Comparison of ENCODE assay signal across 18 cellular contexts in the genomic region with DNA sequence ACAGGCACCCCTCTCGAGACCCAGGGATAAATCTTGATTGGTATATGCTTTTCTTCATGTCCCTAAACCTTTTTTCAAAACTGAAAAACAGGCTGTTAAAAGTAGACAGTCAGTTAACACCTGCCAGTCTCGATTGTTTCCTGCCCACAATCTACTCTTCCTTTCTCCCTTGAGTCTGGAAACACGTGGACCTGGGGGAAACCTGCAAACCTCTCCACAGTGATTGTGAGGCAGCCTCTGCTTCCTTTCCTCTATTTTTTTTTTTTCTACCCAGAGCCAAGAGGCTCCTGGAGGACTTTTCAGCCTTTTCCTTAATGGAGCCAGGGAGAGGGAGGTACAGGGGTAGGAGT.
A peak's percentile ranks its signal among the peaks of the same experiment; 100 is the strongest.
DNase-seq lines count a peak whose midpoint lies in the region; ATAC-seq and TF ChIP-seq lines count a peak whose summit lies in the region.
"Had no signal": no experiment of that assay in that cellular context is flagged by ENCODE, and none has a peak within 500 bp of the region (broad histone marks: within the 10 kb centered on the region; RNA-seq: fewer than 3 reads in every experiment).

No MANE protein-coding gene starts in this region.

- H3K4me3 ChIP-seq in MM.1S (ENCODE audit: low read length): peak overlapping the region; percentile 53
- H3K4me3 ChIP-seq: breast epithelium, gastrocnemius medialis, left lung had no signal

- H3K36me3 ChIP-seq in MM.1S (replicated peaks; ENCODE audit: insufficient read depth, low read length): no peaks in the 10 kb centered on the region
- H3K36me3 ChIP-seq: breast epithelium, gastrocnemius medialis, left lung had no signal

- peaks cover 14% of the 10 kb centered on the region for H3F3A ChIP-seq in MM.1S (ENCODE audit: insufficient read depth, low read length)

- peak overlapping the region; percentile 74; the same call in 1 of the 2 replicates for H2AFZ ChIP-seq in MM.1S (ENCODE audit: low read length)

- in situ Hi-C loops in GM13977 (cut with MboI; ENCODE audit: low pct_unique_long_range_greater_than_20kb, low sequenced_read_pairs, unreplicated experiment): no loop called here

- DNase-seq in GM13977 (ENCODE audit: low spot score) (peak; percentile 29), MM.1S (peak; percentile 56), NCI-H1436 (lab: John Stamatoyannopoulos, UW) (no peak), HK-2 (ENCODE audit: unreplicated experiment) (no peak)
- DNase-seq: activated B cell treated with CpG ODN at 0.5 μM for 24 hours; activated naive CD8-positive, alpha-beta T cell treated with anti-CD3 and anti-CD28 coated beads, Interleukin-2, amount 10 ng/mL, durations not matched to agents 7 days and 5 days; AML-193; Caco-2; gastrocnemius medialis; HCEC 1CT; left lung; NCI-H446 treated with DMSO at 0.1 percent for 48 hours; T-helper 2 cell had no signal

- H3K9me3 ChIP-seq in MM.1S (replicated peaks; ENCODE audit: insufficient read depth, low read length): no peaks in the 10 kb centered on the region
- H3K9me3 ChIP-seq: breast epithelium, gastrocnemius medialis, left lung had no signal

- no peaks in the 10 kb centered on the region for H3K9me2 ChIP-seq in MM.1S (replicated peaks; ENCODE audit: insufficient read depth, low read length)

- ATAC-seq in GM21576 (IDR thresholded peaks at IDR 0.05; ENCODE audit: unreplicated experiment) (peak; percentile 20), GM21526 (IDR thresholded peaks at IDR 0.05; ENCODE audit: low FRiP score, unreplicated experiment) (no peak)
- ATAC-seq: gastrocnemius medialis, left lung had no signal

- H3K27ac ChIP-seq in MM.1S (ENCODE audit: low read length) (peak overlapping the region; percentile 83), layer of hippocampus (ENCODE audit: low read depth, low read length) (peak overlapping the region; percentile 18)
- H3K27ac ChIP-seq: breast epithelium, epithelial cell of prostate, gastrocnemius medialis, left lung had no signal

- H3K4me1 ChIP-seq in MM.1S (ENCODE audit: low read length): peaks cover 34% of the 10 kb centered on the region
- H3K4me1 ChIP-seq: breast epithelium, gastrocnemius medialis had no signal

- TF ChIP-seq CTCF in GM13977 (IDR thresholded peaks at IDR 0.05; ENCODE audit: extremely low read depth, insufficient read depth, missing control alignments) (no peak), MM.1S (IDR thresholded peaks at IDR 0.05; ENCODE audit: low read length) (no peak)

- H3K4me2 ChIP-seq in MM.1S (ENCODE audit: low read depth, low read length): peak overlapping the region; percentile 86

- H3K9ac ChIP-seq in MM.1S (ENCODE audit: low read length): peak overlapping the region; percentile 53

- H3K27me3 ChIP-seq in MM.1S (replicated peaks; ENCODE audit: insufficient read depth, low read length) (no peaks in the 10 kb centered on the region), layer of hippocampus (ENCODE audit: control insufficient read depth, insufficient read depth, low read length) (no peaks in the 10 kb centered on the region)
- H3K27me3 ChIP-seq: breast epithelium had no signal

- H4K20me1 ChIP-seq in MM.1S (ENCODE audit: insufficient read depth, low read length): no peaks in the 10 kb centered on the region

- no peaks in the 10 kb centered on the region for H3K79me2 ChIP-seq in MM.1S (ENCODE audit: low read length)

Comparison
In these comparisons a context has a peak if more than half of its experiments do, and no peak if none do; other contexts are left out.
1. DNase-seq: peak in GM13977 (single experiment) and MM.1S (single experiment); none in NCI-H1436 (single experiment) and HK-2 (single experiment).